Comparison of ENCODE assay signal across 22 cellular contexts in genomic region chr2:37449686-37450392, GRCh38.
A peak's percentile ranks its signal among the peaks of the same experiment; 100 is the strongest.
DNase-seq lines count a peak whose midpoint lies in the region; ATAC-seq, FAIRE-seq and TF ChIP-seq lines count a peak whose summit lies in the region.
"Had no signal": no experiment of that assay in that cellular context is flagged by ENCODE, and none has a peak within 500 bp of the region (broad histone marks: within the 10 kb centered on the region; RNA-seq: fewer than 3 reads in every experiment).

No MANE protein-coding gene starts in this region.

- H3K9me3 ChIP-seq in K562 (replicated peaks; ENCODE audit: control insufficient read depth, insufficient read depth, low read depth, low read length) (no peaks in the 10 kb centered on the region), mesenchymal stem cell (ENCODE audit: control insufficient read depth, low read length) (no peaks in the 10 kb centered on the region), uterus (no peaks in the 10 kb centered on the region)
- H3K9me3 ChIP-seq: gastroesophageal sphincter, HAP-1, left ventricle myocardium inferior, vagina had no signal

- H4K20me1 ChIP-seq in K562 (replicated peaks; ENCODE audit: control insufficient read depth, insufficient read depth, low read length): no peaks in the 10 kb centered on the region

- H3K79me1 ChIP-seq in mesenchymal stem cell (replicated peaks; ENCODE audit: low read length, poor library complexity, severe bottlenecking): no peaks in the 10 kb centered on the region

- H2BK5ac ChIP-seq in mesenchymal stem cell (ENCODE audit: low read depth, low read length, poor library complexity, severe bottlenecking): no peak overlapping the region

- H3K9me1 ChIP-seq in K562 (ENCODE audit: control insufficient read depth, insufficient read depth, low read length): no peaks in the 10 kb centered on the region

- H4K8ac ChIP-seq in mesenchymal stem cell (ENCODE audit: low read length): no peak overlapping the region

- no peak overlapping the region for H4K91ac ChIP-seq in mesenchymal stem cell (ENCODE audit: low read length)

- no peaks in the 10 kb centered on the region for H3K9me3 Mint-ChIP-seq in stimulated activated effector memory CD8-positive, alpha-beta T cell treated with anti-CD3 and anti-CD28 coated beads, Interleukin-12 subunit alpha, Interleukin-12 subunit beta, amount 100 ng/mL, for 72 hours
- H3K9me3 Mint-ChIP-seq: dendritic cell treated with granulocyte-macrophage colony-stimulating factor and Interleukin-4, amounts not matched to agents 40 ng/mL and 50 ng/mL, for 4 days had no signal

- POLR2A ChIA-PET in K562 (lab: Yijun Ruan, JAX): interaction anchor here (0.6 kb wide), 1 partner anchor 49 kb away, joined by 3 read pairs; no protein-coding TSS in a partner anchor
- POLR2A ChIA-PET in GM10248 (lab: Yijun Ruan, JAX): no interaction called here

- H3K4ac ChIP-seq in mesenchymal stem cell (ENCODE audit: low read depth in 1 of 2, low read length in 2 of 2): peak overlapping the region in 1 of 2 experiments; percentile 25

- H2AK5ac ChIP-seq in mesenchymal stem cell (ENCODE audit: low read length, severe bottlenecking): no peak overlapping the region

- H2BK12ac ChIP-seq in mesenchymal stem cell (ENCODE audit: low read length in 2 of 2): peak overlapping the region; percentile 30 to 63

- H3K4me3 ChIP-seq in K562 (no peak overlapping the region), mesenchymal stem cell (ENCODE audit: insufficient read depth in 1 of 2, low read depth in 1 of 2, low read length in 2 of 2) (no peak overlapping the region), uterus (no peak overlapping the region)
- H3K4me3 ChIP-seq: gastroesophageal sphincter, GM12878, HAP-1, left ventricle myocardium inferior, vagina had no signal

- H3K27ac ChIP-seq in K562 (ENCODE audit: extremely low read depth, low read depth, low read length) (no peak overlapping the region), mesenchymal stem cell (ENCODE audit: low read length, poor library complexity, severe bottlenecking) (no peak overlapping the region), uterus (peak overlapping the region; percentile 58 to 72)
- H3K27ac ChIP-seq: epithelial cell of prostate, gastroesophageal sphincter, left ventricle myocardium inferior, RWPE1, vagina had no signal

- H3K36me3 ChIP-seq in K562 (ENCODE audit: control insufficient read depth, insufficient read depth, low read length) (no peaks in the 10 kb centered on the region), mesenchymal stem cell (ENCODE audit: control insufficient read depth in 1 of 2, insufficient read depth in 2 of 2, low read depth in 1 of 2, low read length in 2 of 2) (no peaks in the 10 kb centered on the region), uterus (no peaks in the 10 kb centered on the region)
- H3K36me3 ChIP-seq: gastroesophageal sphincter, HAP-1, left ventricle myocardium inferior, vagina had no signal

- H3K27me3 ChIP-seq in K562 (ENCODE audit: control insufficient read depth in 2 of 2, insufficient read depth in 2 of 2, low read length in 2 of 2): no peaks in the 10 kb centered on the region
- no peaks in the 10 kb centered on the region for H3K27me3 ChIP-seq in mesenchymal stem cell (ENCODE audit: control insufficient read depth in 1 of 2, insufficient read depth in 1 of 2, low read length in 2 of 2)
- no peaks in the 10 kb centered on the region for H3K27me3 ChIP-seq in uterus
- H3K27me3 ChIP-seq: gastroesophageal sphincter, vagina had no signal

- no peak for TF ChIP-seq EP300 in K562 (IDR thresholded peaks at IDR 0.05; ENCODE audit: low read length)

- DNase-seq in NCI-H187 treated with DMSO at 0.1 percent for 48 hours (lab: John Stamatoyannopoulos, UW): peak; percentile 31
- no peak for DNase-seq in K562 (ENCODE audit: extremely low read depth in 1 of 4, low spot score in 3 of 4)
- DNase-seq in mesenchymal stem cell: peak; percentile 36
- DNase-seq in uterus: peak; percentile 65 to 79
- no peak for DNase-seq in MV-4-11 (lab: John Stamatoyannopoulos, UW)
- DNase-seq in GM10248 (ENCODE audit: extremely low spot score): no peak
- DNase-seq in stimulated activated effector memory CD8-positive, alpha-beta T cell treated with anti-CD3 and anti-CD28 coated beads, Interleukin-12 subunit alpha, Interleukin-12 subunit beta, amount 100 ng/mL, for 72 hours (ENCODE audit: low spot score in 2 of 2): no peak
- DNase-seq: activated CD4-positive, alpha-beta T cell treated with anti-CD3 and anti-CD28 coated beads, Interleukin-2, amount 10 ng/mL, durations not matched to agents 24 days and 14 days; KBM-7; left ventricle myocardium inferior; NCI-H1105 treated with DMSO at 0.1 percent for 48 hours; NCI-H2227 treated with DMSO at 0.1 percent for 48 hours; occipital lobe; stimulated activated CD4-positive, alpha-beta T cell treated with anti-CD3 and anti-CD28 coated beads, Interleukin-1b, Interleukin-23, amount 100 ng/mL, for 48 hours had no signal

- no peaks in the 10 kb centered on the region for H3K4me1 ChIP-seq in K562 (replicated peaks in 1 of 2; ENCODE audit: control insufficient read depth in 2 of 2, insufficient read depth in 2 of 2, low read length in 2 of 2)
- H3K4me1 ChIP-seq in mesenchymal stem cell (ENCODE audit: control insufficient read depth, insufficient read depth, low read depth, low read length): no peaks in the 10 kb centered on the region
- no peaks in the 10 kb centered on the region for H3K4me1 ChIP-seq in uterus

- in situ Hi-C loops in K562 (cut with MboI): loop anchor here (5.0 kb wide), 1 partner anchor 33 kb away; no protein-coding TSS in a partner anchor

- H3K23ac ChIP-seq in mesenchymal stem cell (ENCODE audit: low read length in 2 of 2): no peak overlapping the region

- TF ChIP-seq RAD21 in K562 (CRISPR knock-in tag; conservative IDR thresholded peaks at IDR 0.05 in 1 of 2, IDR thresholded peaks at IDR 0.05 in 1 of 2): no peak

- TF ChIP-seq CTCF in K562 (IDR thresholded peaks at IDR 0.05 in 2 of 3, conservative IDR thresholded peaks at IDR 0.05 in 1 of 3; ENCODE audit: insufficient read depth in 2 of 3, low read depth in 1 of 3, low read length in 3 of 3): no peak
- no peak for TF ChIP-seq CTCF in uterus (IDR thresholded peaks at IDR 0.05)
- TF ChIP-seq CTCF in GM10248 (IDR thresholded peaks at IDR 0.05; ENCODE audit: control extremely low read depth, extremely low read depth, low read depth, missing control alignments): no peak

- no peak overlapping the region for H3K9ac ChIP-seq in K562 (ENCODE audit: insufficient read depth in 1 of 2, low read depth in 2 of 2, low read length in 2 of 2)
- no peak overlapping the region for H3K9ac ChIP-seq in mesenchymal stem cell (ENCODE audit: low read length)

- H3K36me3 Mint-ChIP-seq in stimulated activated effector memory CD8-positive, alpha-beta T cell treated with anti-CD3 and anti-CD28 coated beads, Interleukin-12 subunit alpha, Interleukin-12 subunit beta, amount 100 ng/mL, for 72 hours: no peaks in the 10 kb centered on the region

- H3K18ac ChIP-seq in mesenchymal stem cell (ENCODE audit: low read depth in 1 of 2, low read length in 2 of 2): no peak overlapping the region

- H3K4me2 ChIP-seq in K562 (ENCODE audit: insufficient read depth, low read length) (no peak overlapping the region), mesenchymal stem cell (ENCODE audit: low read length, poor library complexity, severe bottlenecking) (no peak overlapping the region)

- no peak overlapping the region for H2BK120ac ChIP-seq in mesenchymal stem cell (ENCODE audit: low read depth, low read length)

- H3K4me3 Mint-ChIP-seq in stimulated activated effector memory CD8-positive, alpha-beta T cell treated with anti-CD3 and anti-CD28 coated beads, Interleukin-12 subunit alpha, Interleukin-12 subunit beta, amount 100 ng/mL, for 72 hours: no peak overlapping the region
- H3K4me3 Mint-ChIP-seq: activated CD4-positive, alpha-beta T cell treated with anti-CD3 and anti-CD28 coated beads, Interleukin-2, amount 10 ng/mL, durations not matched to agents 24 days and 14 days; dendritic cell treated with granulocyte-macrophage colony-stimulating factor and Interleukin-4, amounts not matched to agents 40 ng/mL and 50 ng/mL, for 4 days had no signal

- no peak for ATAC-seq in K562
- no peak for ATAC-seq in stimulated activated effector memory CD8-positive, alpha-beta T cell treated with anti-CD3 and anti-CD28 coated beads, Interleukin-12 subunit alpha, Interleukin-12 subunit beta, amount 100 ng/mL, for 72 hours
- ATAC-seq: gastroesophageal sphincter, GM12878 had no signal

- no peaks in the 10 kb centered on the region for H3K79me2 ChIP-seq in K562 (ENCODE audit: control insufficient read depth, insufficient read depth, low read length)

- no peak overlapping the region for H2AFZ ChIP-seq in K562 (ENCODE audit: low read depth, low read length)
- H2AFZ ChIP-seq in mesenchymal stem cell (ENCODE audit: low read depth, low read length): no peak overlapping the region

- H3K27ac Mint-ChIP-seq in stimulated activated effector memory CD8-positive, alpha-beta T cell treated with anti-CD3 and anti-CD28 coated beads, Interleukin-12 subunit alpha, Interleukin-12 subunit beta, amount 100 ng/mL, for 72 hours: no peak overlapping the region
- H3K27ac Mint-ChIP-seq: activated CD4-positive, alpha-beta T cell treated with anti-CD3 and anti-CD28 coated beads, Interleukin-2, amount 10 ng/mL, durations not matched to agents 24 days and 14 days; dendritic cell treated with granulocyte-macrophage colony-stimulating factor and Interleukin-4, amounts not matched to agents 40 ng/mL and 50 ng/mL, for 4 days had no signal

- BruUV-seq in K562 (replicated peaks; lab: Mats Ljungman, UMichigan): no TSS peak

- CTCF ChIA-PET in K562 (lab: Yijun Ruan, JAX; ENCODE audit: low intra/inter-chr PET ratio): no interaction called here
- CTCF ChIA-PET in GM10248 (lab: Yijun Ruan, JAX): interaction anchor here (1.1 to 3.1 kb wide), 4 partner anchors 10 to 35 kb away, joined by 3 to 10 read pairs (median 6); no protein-coding TSS in a partner anchor

- no peak for TF ChIP-seq POLR2A in K562 (conservative IDR thresholded peaks at IDR 0.05)
- TF ChIP-seq POLR2A in uterus (IDR thresholded peaks at IDR 0.05): no peak

- intact Hi-C loops in K562 (cut with micrococcal nuclease) (no loop called here), uterus (cut with DNase I; ENCODE audit: low total_unique reads) (no loop called here)

- no peak overlapping the region for H2BK15ac ChIP-seq in mesenchymal stem cell (ENCODE audit: low read depth, poor library complexity, severe bottlenecking)

- peaks cover 13% of the 10 kb centered on the region for H3K4me1 Mint-ChIP-seq in stimulated activated effector memory CD8-positive, alpha-beta T cell treated with anti-CD3 and anti-CD28 coated beads, Interleukin-12 subunit alpha, Interleukin-12 subunit beta, amount 100 ng/mL, for 72 hours

- no peak for FAIRE-seq in K562 (lab: Jason Lieb, UNC)
- FAIRE-seq: G401.6, GM12878 had no signal

- WGBS in K562 (ENCODE audit: insufficient coverage, low coverage, missing lambda C conversion rate): 13% methylated on average over 8 of the region's 8 CpGs
- 63% methylated on average over 2 of the region's 8 CpGs for WGBS in mesenchymal stem cell

- H3K14ac ChIP-seq in mesenchymal stem cell (ENCODE audit: low read length in 2 of 2): no peak overlapping the region

TF ChIP-seq in K562, 482 proteins besides CTCF, POLR2A, EP300 and RAD21 (continues in another document):
- TF ChIP-seq MEIS2 (IDR thresholded peaks at IDR 0.05; ENCODE audit: partially characterized antibody) (peak; percentile 12), RFX1 (IDR thresholded peaks at IDR 0.05) (no peak)

Comparison
In these comparisons a context has a peak if more than half of its experiments do, and no peak if none do; other contexts are left out.
1. DNase-seq: peak in NCI-H187 treated with DMSO at 0.1 percent for 48 hours (single experiment), mesenchymal stem cell (single experiment) and uterus (2 of 2); none in K562 (0 of 4), MV-4-11 (single experiment), GM10248 (single experiment) and stimulated activated effector memory CD8-positive, alpha-beta T cell treated with anti-CD3 and anti-CD28 coated beads, Interleukin-12 subunit alpha, Interleukin-12 subunit beta, amount 100 ng/mL, for 72 hours (0 of 2).
2. H3K27ac ChIP-seq: peak in uterus (2 of 2); none in K562 (single experiment) and mesenchymal stem cell (single experiment).